ENCODE assay signal across 22 cellular contexts in genomic region chr5:110019780-110020179, GRCh38.
DNase-seq lines count a peak whose midpoint lies in the region; ATAC-seq, FAIRE-seq and TF ChIP-seq lines count a peak whose summit lies in the region.
"Had no signal": no experiment of that assay in that cellular context is flagged by ENCODE, and none has a peak within 500 bp of the region (broad histone marks: within the 10 kb centered on the region; RNA-seq: fewer than 3 reads in every experiment).

No MANE protein-coding gene starts in this region.

- BruUV-seq in HepG2 (replicated peaks; lab: Mats Ljungman, UMichigan): no TSS peak
- BruUV-seq in A673 (replicated peaks; lab: Mats Ljungman, UMichigan): no TSS peak

- no peak overlapping the region for H3K9ac ChIP-seq in HepG2 (ENCODE audit: insufficient read depth, low read depth, low read length)
- H3K9ac ChIP-seq: BLaER1 treated with 17β-estradiol and CSF1 and Interleukin-3, amounts not matched to agents 10 nM and 100 nM had no signal

- DNase-seq in HepG2 (ENCODE audit: low spot score): no peak
- peak in 1 of 3 donors; percentile 45 for DNase-seq in right lobe of liver
- no peak for DNase-seq in A673 (ENCODE audit: low spot score)
- DNase-seq in NCI-H446 (lab: John Stamatoyannopoulos, UW): no peak
- DNase-seq in effector memory CD8-positive, alpha-beta T cell: no peak
- DNase-seq: 8988T; AML-193; Caco-2; Calu3; CD4-positive, alpha-beta T cell; CD8-positive, alpha-beta T cell; DMS79 treated with DMSO at 0.1 percent for 48 hours; GF-D8 had no signal

- TF ChIP-seq EP300 in HepG2 (IDR thresholded peaks at IDR 0.05; ENCODE audit: low read depth in 2 of 2, low read length in 2 of 2): no peak
- TF ChIP-seq EP300 in HepG2 (CRISPR knock-in tag; IDR thresholded peaks at IDR 0.05; ENCODE audit: borderline replicate concordance): no peak

- TF ChIP-seq POLR2A in HepG2 (IDR thresholded peaks at IDR 0.05; ENCODE audit: insufficient read depth in 1 of 2, low read depth in 2 of 2, low read length in 2 of 2) (no peak), right lobe of liver (IDR thresholded peaks at IDR 0.05) (no peak)

- H3K27ac ChIP-seq in HepG2 (ENCODE audit: extremely low read length, insufficient read depth, low read length): no peak overlapping the region
- peak overlapping the region in 1 of 3 donors; percentile 38 for H3K27ac ChIP-seq in right lobe of liver
- H3K27ac ChIP-seq in A673 (ENCODE audit: low read depth, low read length, poor library complexity, severe bottlenecking): no peak overlapping the region
- H3K27ac ChIP-seq: BLaER1 treated with 17β-estradiol and CSF1 and Interleukin-3, amounts not matched to agents 10 nM and 100 nM; C4-2B had no signal

- no peaks in the 10 kb centered on the region for H4K20me1 ChIP-seq in HepG2 (ENCODE audit: insufficient read depth, low read length)
- H4K20me1 ChIP-seq: BLaER1 treated with 17β-estradiol and CSF1 and Interleukin-3, amounts not matched to agents 10 nM and 100 nM had no signal

- WGBS in HepG2 (ENCODE audit: low lambda C conversion rate): 72% methylated on average over 4 of the region's 4 CpGs
- WGBS in right lobe of liver (ENCODE audit: insufficient coverage, low coverage, low lambda C conversion rate, missing lambda C conversion rate): 51% methylated on average over 3 of the region's 4 CpGs

- H3K27ac Mint-ChIP-seq in stimulated activated memory B cell treated with anti-CD40 and anti-IgM and Interleukin-4, amounts not matched to agents 10 μg/mL and 1 μg/mL and 100 μg/mL, for 72 hours: no peak overlapping the region
- no peak overlapping the region for H3K27ac Mint-ChIP-seq in effector memory CD8-positive, alpha-beta T cell
- H3K27ac Mint-ChIP-seq: B cell; CD4-positive, alpha-beta T cell; CD8-positive, alpha-beta T cell had no signal

- no peaks in the 10 kb centered on the region for H3K9me3 Mint-ChIP-seq in stimulated activated memory B cell treated with anti-CD40 and anti-IgM and Interleukin-4, amounts not matched to agents 10 μg/mL and 1 μg/mL and 100 μg/mL, for 72 hours
- H3K9me3 Mint-ChIP-seq in effector memory CD8-positive, alpha-beta T cell: no peaks in the 10 kb centered on the region
- H3K9me3 Mint-ChIP-seq: CD8-positive, alpha-beta T cell had no signal

- no peaks in the 10 kb centered on the region for H3K79me2 ChIP-seq in HepG2 (ENCODE audit: insufficient read depth, low read length)

- POLR2A ChIA-PET in HepG2 (lab: Yijun Ruan, JAX): interaction anchor here (1.6 kb wide), 1 partner anchor 330 kb away, joined by 3 read pairs; the partner anchor contains the start of gene MAN2A1
- POLR2A ChIA-PET in A673 (lab: Charles Lee; ENCODE audit: low non-redundant PET): interaction anchor here (0.7 kb wide), 1 partner anchor 244 kb away, joined by 6 read pairs; no protein-coding TSS in a partner anchor

- ATAC-seq in HepG2: no peak; the same call in 2 of the 3 replicates
- peak; percentile 80 to 91 (median 84) for ATAC-seq in right lobe of liver
- peak; percentile 24 for ATAC-seq in stimulated activated memory B cell treated with anti-CD40 and anti-IgM and Interleukin-4, amounts not matched to agents 10 μg/mL and 1 μg/mL and 100 μg/mL, for 72 hours
- ATAC-seq in effector memory CD8-positive, alpha-beta T cell (replicated peaks): no peak
- ATAC-seq: CD8-positive, alpha-beta T cell had no signal

- H3K4me3 Mint-ChIP-seq in stimulated activated memory B cell treated with anti-CD40 and anti-IgM and Interleukin-4, amounts not matched to agents 10 μg/mL and 1 μg/mL and 100 μg/mL, for 72 hours: no peak overlapping the region
- no peak overlapping the region for H3K4me3 Mint-ChIP-seq in effector memory CD8-positive, alpha-beta T cell
- H3K4me3 Mint-ChIP-seq: B cell; CD4-positive, alpha-beta T cell; CD8-positive, alpha-beta T cell had no signal

- no peak for TF ChIP-seq RAD21 in HepG2 (CRISPR knock-in tag; IDR thresholded peaks at IDR 0.05)

- intact Hi-C loops in HepG2 (cut with micrococcal nuclease; ENCODE audit: unreplicated experiment): no loop called here
- intact Hi-C loops in right lobe of liver (cut with DNase I): no loop called here
- intact Hi-C loops in A673 (cut with micrococcal nuclease; ENCODE audit: unreplicated experiment): no loop called here

- in situ Hi-C loops in HepG2 (cut with HindIII; ENCODE audit: extremely low pct_ligation_motif_present, low pct_unique_long_range_greater_than_20kb): no loop called here

- H3K36me3 Mint-ChIP-seq in stimulated activated memory B cell treated with anti-CD40 and anti-IgM and Interleukin-4, amounts not matched to agents 10 μg/mL and 1 μg/mL and 100 μg/mL, for 72 hours: no peaks in the 10 kb centered on the region
- peaks cover 7% of the 10 kb centered on the region for H3K36me3 Mint-ChIP-seq in effector memory CD8-positive, alpha-beta T cell (ENCODE audit: insufficient read depth)
- H3K36me3 Mint-ChIP-seq: CD8-positive, alpha-beta T cell had no signal

- H3K4me2 ChIP-seq in HepG2 (ENCODE audit: low read depth, low read length): no peak overlapping the region
- H3K4me2 ChIP-seq: BLaER1 treated with 17β-estradiol and CSF1 and Interleukin-3, amounts not matched to agents 10 nM and 100 nM had no signal

- H3K36me3 ChIP-seq in HepG2 (replicated peaks in 1 of 2; ENCODE audit: control insufficient read depth in 1 of 2, insufficient read depth in 2 of 2, low read length in 2 of 2) (no peaks in the 10 kb centered on the region; a peak in 1 of 5 replicates), right lobe of liver (no peaks in the 10 kb centered on the region), A673 (ENCODE audit: insufficient read depth, low read length, poor library complexity, severe bottlenecking) (no peaks in the 10 kb centered on the region)
- H3K36me3 ChIP-seq: BLaER1 treated with 17β-estradiol and CSF1 and Interleukin-3, amounts not matched to agents 10 nM and 100 nM had no signal

- H3K4me1 ChIP-seq in HepG2 (ENCODE audit: insufficient read depth, low read length) (peaks cover 34% of the 10 kb centered on the region), right lobe of liver (peaks cover 0 to 9% (median 3%) of the 10 kb centered on the region in 4 donors), A673 (ENCODE audit: insufficient read depth, low read length, poor library complexity, severe bottlenecking) (no peaks in the 10 kb centered on the region)
- H3K4me1 ChIP-seq: Caco-2 had no signal

- H3K27me3 Mint-ChIP-seq in stimulated activated memory B cell treated with anti-CD40 and anti-IgM and Interleukin-4, amounts not matched to agents 10 μg/mL and 1 μg/mL and 100 μg/mL, for 72 hours: peaks cover 19% of the 10 kb centered on the region
- H3K27me3 Mint-ChIP-seq in effector memory CD8-positive, alpha-beta T cell: peaks cover 6 to 23% of the 10 kb centered on the region in 2 donors
- H3K27me3 Mint-ChIP-seq: CD4-positive, alpha-beta T cell had no signal

- H2AFZ ChIP-seq in HepG2 (ENCODE audit: low read length): no peak overlapping the region

- TF ChIP-seq CTCF in HepG2 (CRISPR knock-in tag; IDR thresholded peaks at IDR 0.05) (no peak), right lobe of liver (IDR thresholded peaks at IDR 0.05) (peak in 1 of 4 donors; percentile 22), A673 (conservative IDR thresholded peaks at IDR 0.05; ENCODE audit: low read depth, low read length) (no peak)

- H3K9me3 ChIP-seq in HepG2 (ENCODE audit: low read length) (no peaks in the 10 kb centered on the region), right lobe of liver (no peaks in the 10 kb centered on the region), A673 (ENCODE audit: low read depth, low read length, poor library complexity, severe bottlenecking) (no peaks in the 10 kb centered on the region)
- H3K9me3 ChIP-seq: Caco-2 had no signal

- no peaks in the 10 kb centered on the region for H3K27me3 ChIP-seq in HepG2 (ENCODE audit: control insufficient read depth in 1 of 2, insufficient read depth in 2 of 2, low read length in 2 of 2)
- H3K27me3 ChIP-seq in right lobe of liver: no peaks in the 10 kb centered on the region
- no peaks in the 10 kb centered on the region for H3K27me3 ChIP-seq in A673 (replicated peaks; ENCODE audit: insufficient read depth, low read depth, low read length, poor library complexity)
- H3K27me3 ChIP-seq: BLaER1 treated with 17β-estradiol and CSF1 and Interleukin-3, amounts not matched to agents 10 nM and 100 nM had no signal

- H3K4me3 ChIP-seq in HepG2 (replicated peaks in 1 of 3; ENCODE audit: insufficient read depth in 1 of 3, low read depth in 2 of 3, low read length in 3 of 3) (no peak overlapping the region), right lobe of liver (no peak overlapping the region), A673 (ENCODE audit: low read depth, low read length, poor library complexity, severe bottlenecking) (no peak overlapping the region)
- H3K4me3 ChIP-seq: BLaER1 treated with 17β-estradiol and CSF1 and Interleukin-3, amounts not matched to agents 10 nM and 100 nM had no signal

- no peaks in the 10 kb centered on the region for H3K4me1 Mint-ChIP-seq in stimulated activated memory B cell treated with anti-CD40 and anti-IgM and Interleukin-4, amounts not matched to agents 10 μg/mL and 1 μg/mL and 100 μg/mL, for 72 hours
- no peaks in the 10 kb centered on the region for H3K4me1 Mint-ChIP-seq in effector memory CD8-positive, alpha-beta T cell (ENCODE audit: low read depth in 2 of 2)
- H3K4me1 Mint-ChIP-seq: B cell had no signal

- CTCF ChIA-PET in HepG2 (lab: Yijun Ruan, JAX; ENCODE audit: low intra/inter-chr PET ratio, low total read pairs): no interaction called here
- CTCF ChIA-PET in A673 (lab: Charles Lee): no interaction called here

- FAIRE-seq in HepG2 (lab: Jason Lieb, UNC): no peak
- FAIRE-seq: A204.1, D721Med, G401.6, GM12892, GM18507 had no signal

TF ChIP-seq in HepG2, 621 proteins besides CTCF, POLR2A, EP300 and RAD21:
- TF ChIP-seq HNF4A (CRISPR knock-in tag; IDR thresholded peaks at IDR 0.05) (peak; percentile 30; the same call in 1 of the 2 replicates), GPN1 (CRISPR knock-in tag; IDR thresholded peaks at IDR 0.05; ENCODE audit: borderline replicate concordance) (no peak)

Comparison
In these comparisons a context has a peak if more than half of its experiments do, and no peak if none do; other contexts are left out.
1. ATAC-seq: peak in right lobe of liver (4 of 4) and stimulated activated memory B cell treated with anti-CD40 and anti-IgM and Interleukin-4, amounts not matched to agents 10 μg/mL and 1 μg/mL and 100 μg/mL, for 72 hours (single experiment); none in HepG2 (single experiment) and effector memory CD8-positive, alpha-beta T cell (single experiment).